ENCODE assay signal across 2 cellular contexts in the genomic region with DNA sequence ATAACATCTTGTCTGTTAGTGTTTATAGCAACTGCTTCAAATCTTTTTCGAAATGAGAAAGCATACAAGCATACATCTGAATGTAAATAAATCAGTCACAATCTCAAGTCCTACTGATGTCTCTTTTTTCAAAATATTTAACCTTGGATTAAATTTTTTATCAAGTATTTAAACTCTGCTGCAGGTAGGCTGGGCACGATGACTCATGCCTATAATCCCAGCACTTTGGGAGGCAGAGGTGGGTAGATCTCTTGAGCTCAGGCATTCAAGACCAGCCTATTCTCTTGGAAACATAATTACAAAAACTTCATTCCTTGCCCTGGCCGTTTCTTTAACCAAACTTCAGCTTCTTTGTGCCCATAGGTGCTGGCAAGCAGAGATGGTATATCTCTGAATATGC.
TF ChIP-seq lines count a peak whose summit lies in the region.

No MANE protein-coding gene starts in this region.

TF ChIP-seq in HEK293T, 16 proteins besides CTCF, POLR2A, EP300 and RAD21:
- TF ChIP-seq SP1 (IDR thresholded peaks at IDR 0.05), result no peak
- TF ChIP-seq L3MBTL2 (conservative IDR thresholded peaks at IDR 0.05), result no peak
- TF ChIP-seq PKNOX1 (IDR thresholded peaks at IDR 0.05), result 0 out of 2 replicates have a peak, but pooled peaks have one; percentile 0
TF ChIP-seq in HEK293T: peak in this region for 1.

TF ChIP-seq in H1, 55 proteins besides CTCF, POLR2A, EP300 and RAD21:
- no peak for TF ChIP-seq POLR2AphosphoS5 (IDR thresholded peaks at IDR 0.05; ENCODE audit: low read depth, low read length)
- 0 out of 2 replicates have a peak, but pooled peaks have one; percentile 54 for TF ChIP-seq JUND (IDR thresholded peaks at IDR 0.05; ENCODE audit: low read length)
- no peak for TF ChIP-seq SUZ12 (IDR thresholded peaks at IDR 0.05; ENCODE audit: low read length)
TF ChIP-seq in H1: peak in this region for 1.
